ENCODE assay signal across 21 cellular contexts in the genomic region with DNA sequence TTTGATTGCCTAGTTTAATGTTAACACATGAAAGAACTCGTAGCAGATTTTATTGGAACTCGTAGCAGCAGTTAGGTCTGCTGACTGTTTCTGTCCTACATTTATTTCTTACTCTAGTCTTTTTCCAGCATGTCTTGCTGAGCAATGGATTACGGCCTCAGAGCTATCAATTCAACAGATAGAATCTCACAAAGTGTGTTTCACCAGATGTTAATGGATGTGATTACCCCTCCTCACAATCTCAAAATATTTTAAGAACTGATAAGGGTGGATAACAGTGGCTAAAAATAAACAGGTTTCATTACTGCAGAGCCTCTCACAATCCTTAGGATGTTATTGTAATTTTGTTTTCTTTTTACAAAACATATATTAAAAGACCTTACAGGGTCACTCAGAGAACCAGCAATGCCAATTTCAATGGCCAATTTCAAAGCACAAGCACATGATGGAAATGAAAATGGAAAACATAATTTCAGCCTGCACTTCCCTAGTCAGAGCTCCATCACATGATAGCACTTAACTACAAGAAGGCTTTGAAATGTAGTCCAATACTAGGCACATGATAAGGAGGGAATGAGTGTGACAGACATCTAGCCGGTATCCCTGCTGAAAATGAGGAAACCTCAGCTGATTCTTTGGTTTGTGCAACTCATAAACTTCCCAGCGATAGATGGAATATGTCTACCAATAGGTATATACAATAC.
"Had no signal": no experiment of that assay in that cellular context is flagged by ENCODE, and none has a peak within 500 bp of the region (broad histone marks: within the 10 kb centered on the region; RNA-seq: fewer than 3 reads in every experiment).

No MANE protein-coding gene starts in this region.

- H3K4me1 ChIP-seq: body of pancreas had no signal

- H3K4me3 ChIP-seq: body of pancreas, coronary artery, dorsolateral prefrontal cortex, lung, skin epidermis, thoracic aorta had no signal

- DNase-seq: activated B cell treated with CpG ODN at 0.5 μM for 24 hours; activated CD4-positive, alpha-beta T cell treated with anti-CD3 and anti-CD28 coated beads, Interleukin-2, amount 50 U/mL, for 1 hour; activated CD8-positive, alpha-beta T cell treated with anti-CD3 and anti-CD28 coated beads for 36 hours; activated naive CD4-positive, alpha-beta T cell treated with Interleukin-2 at 50 U/mL for 16 hours; activated T-cell treated with anti-CD3 and anti-CD28 coated beads, Interleukin-2, amount 50 U/mL, for 48 hours; anterior cingulate cortex; body of pancreas; dorsolateral prefrontal cortex; effector memory CD4-positive, alpha-beta T cell; erythroblast; head of caudate nucleus; stimulated activated CD4-positive, alpha-beta T cell treated with anti-CD3 and anti-CD28 coated beads, Interleukin-4, amount 100 ng/mL, for 24 hours; T-cell had no signal

- ATAC-seq: activated CD8-positive, alpha-beta T cell treated with anti-CD3 and anti-CD28 coated beads for 36 hours; body of pancreas; left lobe of liver; sciatic nerve; stimulated activated effector memory CD8-positive, alpha-beta T cell treated with anti-CD3 and anti-CD28 coated beads, Interleukin-12 subunit alpha, Interleukin-12 subunit beta, amount 100 ng/mL, for 72 hours; T-cell had no signal

- H3K27ac ChIP-seq: body of pancreas, coronary artery, dorsolateral prefrontal cortex, neutrophil, skin epidermis, thoracic aorta had no signal

- H3K27me3 ChIP-seq: body of pancreas, dorsolateral prefrontal cortex, neutrophil had no signal

- H3K9me3 ChIP-seq: body of pancreas, neutrophil, thoracic aorta had no signal

- H3K36me3 ChIP-seq: neutrophil, thoracic aorta had no signal
